In the genomic region with DNA sequence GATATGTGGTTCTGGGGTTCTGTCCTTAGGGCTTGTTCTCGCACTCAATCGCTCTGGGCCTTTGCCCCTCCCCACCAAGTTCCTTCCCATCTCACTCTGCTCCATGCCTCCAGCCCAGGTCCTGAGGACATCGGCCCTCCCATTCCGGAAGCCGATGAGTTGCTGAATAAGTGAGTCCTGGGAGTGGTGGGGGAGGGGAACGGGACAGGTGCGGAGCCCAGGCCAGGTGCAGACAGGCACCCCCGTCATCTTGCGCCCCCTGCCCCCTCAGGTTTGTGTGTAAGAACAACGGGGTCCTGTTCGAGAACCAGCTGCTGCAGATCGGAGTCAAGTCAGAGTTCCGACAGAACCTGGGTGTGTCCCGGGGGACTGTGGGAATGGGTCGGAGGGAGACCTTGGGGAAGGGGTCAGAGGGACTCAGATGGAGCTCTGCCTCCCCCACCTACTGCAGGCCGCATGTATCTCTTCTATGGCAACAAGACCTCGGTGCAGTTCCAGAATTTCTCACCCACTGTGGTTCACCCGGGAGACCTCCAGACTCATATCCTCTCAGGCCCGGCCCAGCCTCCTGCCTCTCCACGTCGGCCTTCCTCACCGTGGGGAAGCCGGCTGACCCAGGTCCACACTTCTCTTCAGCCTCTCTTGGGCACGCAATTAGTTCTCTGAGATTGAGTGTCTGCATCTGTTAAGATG, we compare ENCODE assay signal across 18 cellular contexts. TPM values are rescaled to one million over a fixed set of nuclear protein-coding genes. Genes with fewer than 3 reads are reported as not detected.
DNase-seq lines count a peak whose midpoint lies in the region; ATAC-seq, FAIRE-seq and TF ChIP-seq lines count a peak whose summit lies in the region.
"Had no signal": no experiment of that assay in that cellular context is flagged by ENCODE, and none has a peak within 500 bp of the region (broad histone marks: within the 10 kb centered on the region; RNA-seq: fewer than 3 reads in every experiment).

No MANE protein-coding gene starts in this region.

- no peaks in the 10 kb centered on the region for H3K79me2 ChIP-seq in astrocyte (ENCODE audit: insufficient read depth, low read length)

- H3K9ac ChIP-seq in HUES64 (ENCODE audit: low read depth, low read length) (no peak overlapping the region), astrocyte (ENCODE audit: low read length) (no peak overlapping the region), iPS-20b (ENCODE audit: low read depth, low read length) (peak overlapping the region; percentile 64; the same call in 1 of the 2 replicates)

- TF ChIP-seq CTCF in astrocyte (IDR thresholded peaks at IDR 0.05; ENCODE audit: insufficient read depth, low read depth, low read length), result no peak

- no peak for FAIRE-seq in astrocyte (lab: Jason Lieb, UNC)

- H3K27me3 ChIP-seq in HUES64 (ENCODE audit: insufficient read depth, low read length), result no peaks in the 10 kb centered on the region
- H3K27me3 ChIP-seq in astrocyte (ENCODE audit: insufficient read depth, low read length), result no peaks in the 10 kb centered on the region
- no peaks in the 10 kb centered on the region for H3K27me3 ChIP-seq in iPS-20b (ENCODE audit: insufficient read depth, low read length)
- H3K27me3 ChIP-seq: cardiac muscle cell had no signal

- no peaks in the 10 kb centered on the region for H3K27me3 Mint-ChIP-seq in astrocyte (ENCODE audit: low read depth, unreplicated experiment)

- no peak overlapping the region for H2AFZ ChIP-seq in astrocyte (ENCODE audit: low read depth, low read length)

- no peak overlapping the region for H3K27ac ChIP-seq in HUES64 (ENCODE audit: low read depth, low read length)
- no peak overlapping the region for H3K27ac ChIP-seq in astrocyte (ENCODE audit: low read depth, low read length)
- peak overlapping the region; percentile 81 for H3K27ac ChIP-seq in iPS-20b (ENCODE audit: low read length)
- H3K27ac ChIP-seq in substantia nigra (ENCODE audit: low read depth, low read length, poor library complexity, severe bottlenecking), result peak overlapping the region; percentile 70

- peaks cover 7% of the 10 kb centered on the region; the same call in 1 of the 2 replicates for H3K4me1 ChIP-seq in HUES64 (ENCODE audit: insufficient read depth, low read length)
- no peaks in the 10 kb centered on the region for H3K4me1 ChIP-seq in astrocyte (ENCODE audit: insufficient read depth, low read length)
- H3K4me1 ChIP-seq in iPS-20b (ENCODE audit: insufficient read depth, low read length), result no peaks in the 10 kb centered on the region; the same call in 1 of the 2 replicates

- H3K9me3 ChIP-seq in HUES64 (ENCODE audit: insufficient read depth, low read depth, low read length) (no peaks in the 10 kb centered on the region), astrocyte (ENCODE audit: insufficient read depth, low read depth, low read length) (no peaks in the 10 kb centered on the region), iPS-20b (ENCODE audit: insufficient read depth, low read depth, low read length) (no peaks in the 10 kb centered on the region)

- 89% methylated on average over 23 of the region's 24 CpGs for WGBS in HUES64

- peaks cover 3% of the 10 kb centered on the region for H4K20me1 ChIP-seq in astrocyte (ENCODE audit: insufficient read depth, low read length)

- H3K27ac Mint-ChIP-seq in astrocyte (ENCODE audit: unreplicated experiment), result no peak overlapping the region
- H3K27ac Mint-ChIP-seq: T-helper 1 cell treated with Interleukin-12 subunit alpha and Interleukin-12 subunit beta and Interleukin-4 antibody, amounts not matched to agents 30 μg/mL and 1 μg/mL, for 36 hours had no signal

- H3K4me2 ChIP-seq in astrocyte (ENCODE audit: low read length), result peak overlapping the region; percentile 90

- peaks cover 2% of the 10 kb centered on the region for H3K4me1 Mint-ChIP-seq in astrocyte (ENCODE audit: low read depth, unreplicated experiment)

- H3K9me3 Mint-ChIP-seq in astrocyte (ENCODE audit: unreplicated experiment), result no peaks in the 10 kb centered on the region
- H3K9me3 Mint-ChIP-seq: CD14-positive monocyte; T-helper 1 cell treated with Interleukin-12 subunit alpha and Interleukin-12 subunit beta and Interleukin-4 antibody, amounts not matched to agents 30 μg/mL and 1 μg/mL, for 36 hours had no signal

- DNase-seq in astrocyte (ENCODE audit: low read depth) (no peak), substantia nigra (lab: John Stamatoyannopoulos, UW) (no peak), left lobe of liver (ENCODE audit: low spot score) (no peak), C1 segment of cervical spinal cord (lab: John Stamatoyannopoulos, UW) (no peak), DMS 273 (lab: John Stamatoyannopoulos, UW; ENCODE audit: unreplicated experiment) (no peak)
- DNase-seq: activated effector memory CD4-positive, alpha-beta T cell treated with anti-CD3 and anti-CD28 coated beads, Interleukin-2, amount 50 U/mL, for 16 hours; GDM1; NCI-H187 treated with DMSO at 0.1 percent for 48 hours; OCI-M1; stimulated activated CD4-positive, alpha-beta T cell treated with anti-CD3 and anti-CD28 coated beads, Interleukin-2, amount 100 ng/mL, for 48 hours; stimulated activated naive CD4-positive, alpha-beta T cell treated with Interleukin-2 at 50 U/mL for 16 hours had no signal

- H3K4me3 Mint-ChIP-seq in astrocyte (ENCODE audit: unreplicated experiment), result no peak overlapping the region
- H3K4me3 Mint-ChIP-seq: CD14-positive monocyte; T-helper 1 cell treated with Interleukin-12 subunit alpha and Interleukin-12 subunit beta and Interleukin-4 antibody, amounts not matched to agents 30 μg/mL and 1 μg/mL, for 36 hours had no signal

- H3K36me3 ChIP-seq in HUES64 (ENCODE audit: insufficient read depth, low read length) (peaks cover 61% of the 10 kb centered on the region), astrocyte (ENCODE audit: insufficient read depth, low read length) (peaks cover 14% of the 10 kb centered on the region), iPS-20b (ENCODE audit: insufficient read depth, low read depth, low read length) (peaks cover 43% of the 10 kb centered on the region)

- peaks cover 33% of the 10 kb centered on the region for H3K36me3 Mint-ChIP-seq in astrocyte (ENCODE audit: low read depth, unreplicated experiment)

- H3K4me3 ChIP-seq in HUES64 (ENCODE audit: low read length) (peak overlapping the region; percentile 55), astrocyte (ENCODE audit: insufficient read depth, low read depth, low read length) (no peak overlapping the region), iPS-20b (ENCODE audit: low read length) (peak overlapping the region; percentile 65; the same call in 1 of the 2 replicates)
- H3K4me3 ChIP-seq: K562 had no signal

- no peak for ATAC-seq in left lobe of liver
- no peak for ATAC-seq in HG02610 (IDR thresholded peaks at IDR 0.05; ENCODE audit: unreplicated experiment)

RNA-seq across cellular contexts. Expression of gene FUZ, which starts 10.1 kb away (rescaled TPM):
- 21.7 TPM for polyA plus RNA-seq in HUES64 (2013, experiment 1 of 2)
- 25.1 TPM for polyA plus RNA-seq in HUES64 (2013, experiment 2 of 2)
- total RNA-seq in astrocyte (8.9 and 9.8 TPM in 2 replicates), left lobe of liver (9.3 TPM)

RNA-seq across cellular contexts. Expression of gene MED25, which starts 15.1 kb away (rescaled TPM):
- polyA plus RNA-seq in HUES64 (2013, experiment 1 of 2), result 53.4 TPM
- 52.7 TPM for polyA plus RNA-seq in HUES64 (2013, experiment 2 of 2)
- 61.3 and 72.2 TPM in 2 replicates for total RNA-seq in astrocyte
- 16.5 TPM for total RNA-seq in left lobe of liver

RNA-seq across cellular contexts. Expression of gene AP2A1, which starts 36.2 kb away (rescaled TPM):
- polyA plus RNA-seq in HUES64 (2013, experiment 1 of 2), result 60.2 TPM
- 69.5 TPM for polyA plus RNA-seq in HUES64 (2013, experiment 2 of 2)
- total RNA-seq in astrocyte, result 163 and 168 TPM in 2 replicates
- total RNA-seq in left lobe of liver, result 52.9 TPM

RNA-seq across cellular contexts. Expression of gene TSKS, which starts 39.9 kb away (rescaled TPM):
- not detected for polyA plus RNA-seq in HUES64 (2013, experiment 1 of 2)
- 0.13 TPM for polyA plus RNA-seq in HUES64 (2013, experiment 2 of 2)
- not detected in 2 replicates for total RNA-seq in astrocyte
- 0.30 TPM for total RNA-seq in left lobe of liver
- polyA plus RNA-seq: cardiac muscle cell had no signal

RNA-seq across cellular contexts. Expression of gene PTOV1, which starts 48.0 kb away (rescaled TPM):
- 193 TPM for polyA plus RNA-seq in HUES64 (2013, experiment 1 of 2)
- 199 TPM for polyA plus RNA-seq in HUES64 (2013, experiment 2 of 2)
- total RNA-seq in astrocyte (162 and 172 TPM in 2 replicates), left lobe of liver (86.0 TPM)

Comparison
In these comparisons a context has a peak if more than half of its experiments do, and no peak if none do; other contexts are left out.
1. H3K27ac ChIP-seq: peak in iPS-20b (single experiment) and substantia nigra (single experiment); none in HUES64 (single experiment) and astrocyte (single experiment).